ENCODE assay signal across 10 cellular contexts in the genomic region with DNA sequence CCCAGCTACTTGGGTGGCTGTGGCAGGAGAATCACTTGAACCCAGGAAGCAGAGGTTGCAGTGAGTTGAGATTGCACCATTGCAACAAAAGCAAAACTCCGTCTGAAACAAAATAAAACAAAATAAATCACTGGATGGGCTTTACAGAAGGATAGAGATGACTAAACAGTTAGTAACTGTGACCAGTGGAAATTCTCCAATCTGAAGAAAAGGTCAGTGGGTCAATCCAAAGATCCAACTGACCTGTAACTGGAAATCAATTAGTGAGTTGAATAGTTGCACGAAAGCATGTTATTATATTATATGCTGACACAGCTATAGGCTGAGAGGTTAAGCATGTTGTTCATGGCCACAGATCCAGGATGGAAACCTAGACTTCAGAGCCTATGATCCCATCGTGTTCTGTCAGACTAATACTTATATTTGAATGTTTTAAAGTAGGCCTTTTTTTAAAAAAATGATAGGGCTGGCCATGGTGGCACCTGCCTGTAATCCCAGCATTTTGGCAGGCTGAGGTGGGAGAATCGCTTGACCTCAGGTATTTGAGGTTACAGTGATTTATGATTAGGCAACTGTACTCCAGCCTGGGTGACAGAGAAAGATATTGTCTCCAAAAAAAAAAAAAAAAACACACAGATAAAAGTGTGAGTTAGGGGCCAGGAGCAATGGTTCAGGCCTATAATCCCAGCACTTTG. TPM values are rescaled to one million over a fixed set of nuclear protein-coding genes. Genes with fewer than 3 reads are reported as not detected.
A peak's percentile ranks its signal among the peaks of the same experiment; 100 is the strongest.
DNase-seq lines count a peak whose midpoint lies in the region; ATAC-seq and TF ChIP-seq lines count a peak whose summit lies in the region.
"Had no signal": no experiment of that assay in that cellular context is flagged by ENCODE, and none has a peak within 500 bp of the region (broad histone marks: within the 10 kb centered on the region; RNA-seq: fewer than 3 reads in every experiment).

No MANE protein-coding gene starts in this region.

- ATAC-seq in activated T-helper 17 cell treated with anti-CD3 and anti-CD28 coated beads, Interleukin-2, amount 50 U/mL, for 72 hours (replicated peaks), result no peak
- ATAC-seq in GM21717 (IDR thresholded peaks at IDR 0.05; ENCODE audit: unreplicated experiment), result no peak

- no peak for TF ChIP-seq POLR2A in tibial nerve (IDR thresholded peaks at IDR 0.05)

- peaks cover 0 to 39% (median 16%) of the 10 kb centered on the region in 4 donors for H3K4me1 ChIP-seq in tibial nerve

- no peaks in the 10 kb centered on the region for H3K9me3 Mint-ChIP-seq in activated naive CD4-positive, alpha-beta T cell treated with anti-CD3 and anti-CD28 coated beads for 36 hours
- no peaks in the 10 kb centered on the region for H3K9me3 Mint-ChIP-seq in activated T-helper 17 cell treated with anti-CD3 and anti-CD28 coated beads, Interleukin-2, amount 50 U/mL, for 72 hours
- no peaks in the 10 kb centered on the region for H3K9me3 Mint-ChIP-seq in immature natural killer cell

- no peaks in the 10 kb centered on the region for H3K9me3 ChIP-seq in tibial nerve

- intact Hi-C loops in activated naive CD4-positive, alpha-beta T cell treated with anti-CD3 and anti-CD28 coated beads for 36 hours (cut with micrococcal nuclease), result loop anchor here (2.0 to 10.0 kb wide), 5 partner anchors 41 to 515 kb away; a partner anchor contains a TSS

- no peak for TF ChIP-seq EP300 in tibial nerve (IDR thresholded peaks at IDR 0.05)

- no peak for TF ChIP-seq CTCF in tibial nerve (IDR thresholded peaks at IDR 0.05)

- no peaks in the 10 kb centered on the region for H3K27me3 ChIP-seq in tibial nerve

- no peak overlapping the region for H3K4me3 ChIP-seq in tibial nerve

- H3K27me3 Mint-ChIP-seq in activated naive CD4-positive, alpha-beta T cell treated with anti-CD3 and anti-CD28 coated beads for 36 hours (ENCODE audit: low read depth), result no peaks in the 10 kb centered on the region
- no peaks in the 10 kb centered on the region for H3K27me3 Mint-ChIP-seq in activated T-helper 17 cell treated with anti-CD3 and anti-CD28 coated beads, Interleukin-2, amount 50 U/mL, for 72 hours
- peaks cover 0 to 4% (median 3%) of the 10 kb centered on the region in 3 donors for H3K27me3 Mint-ChIP-seq in immature natural killer cell (ENCODE audit: low read depth in 3 of 3)

- 70% methylated on average over 4 of the region's 4 CpGs for WGBS in tibial nerve, 2 donors

- peak overlapping the region; percentile 79 for H3K4me3 Mint-ChIP-seq in activated naive CD4-positive, alpha-beta T cell treated with anti-CD3 and anti-CD28 coated beads for 36 hours
- peak overlapping the region; percentile 95 for H3K4me3 Mint-ChIP-seq in activated T-helper 17 cell treated with anti-CD3 and anti-CD28 coated beads, Interleukin-2, amount 50 U/mL, for 72 hours
- H3K4me3 Mint-ChIP-seq in immature natural killer cell, result peak overlapping the region; percentile 90 to 96 (median 92)

- peaks cover 19% of the 10 kb centered on the region for H3K36me3 Mint-ChIP-seq in activated naive CD4-positive, alpha-beta T cell treated with anti-CD3 and anti-CD28 coated beads for 36 hours (ENCODE audit: low read depth)
- peaks cover 57% of the 10 kb centered on the region for H3K36me3 Mint-ChIP-seq in activated T-helper 17 cell treated with anti-CD3 and anti-CD28 coated beads, Interleukin-2, amount 50 U/mL, for 72 hours (ENCODE audit: low read depth)
- peaks cover 11 to 20% (median 11%) of the 10 kb centered on the region in 3 donors for H3K36me3 Mint-ChIP-seq in immature natural killer cell

- H3K27ac ChIP-seq in tibial nerve, result peak overlapping the region in 3 of 4 donors; percentile 79 to 97 (median 95)

- CTCF ChIA-PET in activated naive CD4-positive, alpha-beta T cell treated with anti-CD3 and anti-CD28 coated beads for 36 hours (lab: Charles Lee), result interaction anchor here (0.6 kb wide), 1 partner anchor 122 kb away, joined by 5 read pairs; no protein-coding TSS in a partner anchor

- peaks cover 34% of the 10 kb centered on the region for H3K4me1 Mint-ChIP-seq in activated naive CD4-positive, alpha-beta T cell treated with anti-CD3 and anti-CD28 coated beads for 36 hours (ENCODE audit: low read depth)
- peaks cover 20% of the 10 kb centered on the region for H3K4me1 Mint-ChIP-seq in activated T-helper 17 cell treated with anti-CD3 and anti-CD28 coated beads, Interleukin-2, amount 50 U/mL, for 72 hours
- peaks cover 33 to 41% of the 10 kb centered on the region in 2 donors for H3K4me1 Mint-ChIP-seq in immature natural killer cell

- no peak overlapping the region for H3K27ac Mint-ChIP-seq in activated naive CD4-positive, alpha-beta T cell treated with anti-CD3 and anti-CD28 coated beads for 36 hours
- no peak overlapping the region for H3K27ac Mint-ChIP-seq in activated T-helper 17 cell treated with anti-CD3 and anti-CD28 coated beads, Interleukin-2, amount 50 U/mL, for 72 hours
- H3K27ac Mint-ChIP-seq in immature natural killer cell, result peak overlapping the region; percentile 89 to 98 (median 95)

- peaks cover 0 to 31% (median 0%) of the 10 kb centered on the region in 3 donors for H3K36me3 ChIP-seq in tibial nerve

- no peak for DNase-seq in activated naive CD4-positive, alpha-beta T cell treated with anti-CD3 and anti-CD28 coated beads for 36 hours
- no peak for DNase-seq in activated naive CD4-positive, alpha-beta T cell (lab: John Stamatoyannopoulos, UW)
- DNase-seq in immature natural killer cell, result no peak
- DNase-seq in tibial nerve (ENCODE audit: low spot score in 2 of 2), result no peak
- no peak for DNase-seq in NCI-H1105 treated with DMSO at 0.1 percent for 48 hours (lab: John Stamatoyannopoulos, UW)
- no peak for DNase-seq in GM03348 (ENCODE audit: low spot score)
- DNase-seq: dermis blood vessel endothelial cell had no signal

RNA-seq across cellular contexts. Expression of a gene that starts 1.4 kb away (rescaled TPM):
- total RNA-seq in activated naive CD4-positive, alpha-beta T cell treated with anti-CD3 and anti-CD28 coated beads for 36 hours, result 100 to 1,000 TPM; 137 to 145 TPM
- total RNA-seq in activated T-helper 17 cell treated with anti-CD3 and anti-CD28 coated beads, Interleukin-2, amount 50 U/mL, for 72 hours, result 100 to 1,000 TPM; 162 to 183 TPM
- 100 to 1,000 TPM; 243 to 337 (median 327) TPM for polyA plus RNA-seq in immature natural killer cell
- 100 to 1,000 TPM in 3 of 4 donors, 10 to 100 TPM in 1; 81.8 to 135 (median 119) TPM for total RNA-seq in tibial nerve

RNA-seq across cellular contexts. Expression of a gene that starts 17.4 kb away (rescaled TPM):
- total RNA-seq in activated naive CD4-positive, alpha-beta T cell treated with anti-CD3 and anti-CD28 coated beads for 36 hours, result not detected
- total RNA-seq in activated T-helper 17 cell treated with anti-CD3 and anti-CD28 coated beads, Interleukin-2, amount 50 U/mL, for 72 hours, result 1 to 10 TPM; 1.2 to 1.7 TPM
- not detected for polyA plus RNA-seq in immature natural killer cell
- total RNA-seq in tibial nerve, result 1 to 10 TPM in 1 of 4 donors, under 1 TPM in 2, not detected in 1; 0.20 to 2.1 (median 0.63) TPM
- total RNA-seq: dermis blood vessel endothelial cell had no signal

RNA-seq across cellular contexts. Expression of a gene that starts 19.6 kb away (rescaled TPM):
- 100 to 1,000 TPM; 777 to 829 TPM for total RNA-seq in activated naive CD4-positive, alpha-beta T cell treated with anti-CD3 and anti-CD28 coated beads for 36 hours
- total RNA-seq in activated T-helper 17 cell treated with anti-CD3 and anti-CD28 coated beads, Interleukin-2, amount 50 U/mL, for 72 hours, result 100 to 1,000 TPM; 476 to 617 TPM
- polyA plus RNA-seq in immature natural killer cell, result 10 to 100 TPM; 16.8 to 89.6 (median 69.0) TPM
- total RNA-seq in tibial nerve, result 100 to 1,000 TPM; 170 to 205 (median 179) TPM

RNA-seq across cellular contexts. Expression of a gene that starts 41.2 kb away (rescaled TPM):
- not detected for total RNA-seq in activated naive CD4-positive, alpha-beta T cell treated with anti-CD3 and anti-CD28 coated beads for 36 hours
- not detected for total RNA-seq in activated T-helper 17 cell treated with anti-CD3 and anti-CD28 coated beads, Interleukin-2, amount 50 U/mL, for 72 hours
- not detected for polyA plus RNA-seq in immature natural killer cell
- not detected for total RNA-seq in tibial nerve
- total RNA-seq: mononuclear cell had no signal

RNA-seq across cellular contexts. Expression of a gene that starts 47.9 kb away (rescaled TPM):
- 100 to 1,000 TPM; 107 to 117 TPM for total RNA-seq in activated naive CD4-positive, alpha-beta T cell treated with anti-CD3 and anti-CD28 coated beads for 36 hours
- 100 to 1,000 TPM in 1 of 2 donors, 10 to 100 TPM in 1; 92.3 to 156 TPM for total RNA-seq in activated T-helper 17 cell treated with anti-CD3 and anti-CD28 coated beads, Interleukin-2, amount 50 U/mL, for 72 hours
- 10 to 100 TPM; 20.3 to 64.9 (median 47.3) TPM for polyA plus RNA-seq in immature natural killer cell
- total RNA-seq in tibial nerve, result 10 to 100 TPM in 2 of 4 donors, 1 to 10 TPM in 2; 8.4 to 28.8 (median 11.6) TPM

Comparison
In these comparisons a context has a peak if more than half of its experiments do, and no peak if none do; other contexts are left out.
1. H3K27ac Mint-ChIP-seq: peak in immature natural killer cell (6 of 6); none in activated naive CD4-positive, alpha-beta T cell treated with anti-CD3 and anti-CD28 coated beads for 36 hours (single experiment) and activated T-helper 17 cell treated with anti-CD3 and anti-CD28 coated beads, Interleukin-2, amount 50 U/mL, for 72 hours (single experiment).
2. Peak in every context shown above with its lines, with median percentiles within 50 percentile points of each other: H3K4me3 Mint-ChIP-seq.